12 cellular contexts compared by ENCODE assay signal in the genomic region with DNA sequence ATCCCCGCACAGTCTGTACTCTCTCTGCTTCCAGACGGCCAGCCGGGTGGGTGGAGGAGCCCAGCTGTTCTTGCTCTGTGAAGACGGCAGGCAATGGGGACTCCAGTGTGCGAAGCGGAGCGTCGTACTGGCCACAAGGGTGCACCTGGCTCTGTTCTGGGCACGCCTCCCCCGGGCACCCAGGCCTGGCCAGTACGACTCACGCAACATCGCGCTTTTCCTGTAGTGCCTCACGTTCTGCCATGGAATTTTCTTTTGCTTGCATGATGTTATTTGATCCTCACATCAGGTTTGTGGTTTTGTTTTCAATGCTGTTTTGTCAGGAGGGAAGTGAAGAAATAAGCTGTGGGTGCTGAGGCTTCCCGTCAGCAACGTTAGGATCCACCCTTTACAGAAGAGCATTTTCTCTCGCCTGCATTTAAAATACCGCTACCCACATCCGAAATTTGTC.
DNase-seq lines count a peak whose midpoint lies in the region; ATAC-seq and TF ChIP-seq lines count a peak whose summit lies in the region.
"Had no signal": no experiment of that assay in that cellular context is flagged by ENCODE, and none has a peak within 500 bp of the region (broad histone marks: within the 10 kb centered on the region; RNA-seq: fewer than 3 reads in every experiment).

No MANE protein-coding gene starts in this region.

- H3K27ac ChIP-seq in RWPE2 (ENCODE audit: poor library complexity, severe bottlenecking), result no peak overlapping the region

- peak overlapping the region; percentile 85 for H3K27ac Mint-ChIP-seq in glutamatergic neuron (ENCODE audit: unreplicated experiment)
- no peak overlapping the region for H3K27ac Mint-ChIP-seq in stimulated activated naive CD8-positive, alpha-beta T cell treated with anti-CD3 and anti-CD28 coated beads, Interleukin-15, amount 100 ng/mL, for 72 hours
- H3K27ac Mint-ChIP-seq: type B pancreatic cell had no signal

- peaks cover 2% of the 10 kb centered on the region for H3K27me3 Mint-ChIP-seq in glutamatergic neuron (ENCODE audit: unreplicated experiment)
- no peaks in the 10 kb centered on the region for H3K27me3 Mint-ChIP-seq in stimulated activated naive CD8-positive, alpha-beta T cell treated with anti-CD3 and anti-CD28 coated beads, Interleukin-15, amount 100 ng/mL, for 72 hours
- H3K27me3 Mint-ChIP-seq: type B pancreatic cell had no signal

- in situ Hi-C loops in GM13977 (cut with MboI; ENCODE audit: low pct_unique_long_range_greater_than_20kb, low sequenced_read_pairs, unreplicated experiment), result no loop called here

- DNase-seq in NCI-H2171 treated with DMSO at 0.1 percent for 48 hours (lab: John Stamatoyannopoulos, UW) (peak; percentile 1), NCI-H2171 (lab: John Stamatoyannopoulos, UW) (no peak), RWPE2 (ENCODE audit: low spot score) (no peak), glutamatergic neuron (peak; percentile 61), GM13977 (ENCODE audit: low spot score) (no peak), mucosa of descending colon (no peak)
- DNase-seq in stimulated activated naive CD8-positive, alpha-beta T cell treated with anti-CD3 and anti-CD28 coated beads, Interleukin-15, amount 100 ng/mL, for 72 hours, result no peak
- DNase-seq: NCI-H510A; stimulated activated CD4-positive, alpha-beta T cell treated with anti-CD3 and anti-CD28 coated beads, Interleukin-2, amount 100 ng/mL, for 24 hours had no signal

- H3K36me3 ChIP-seq in RWPE2 (ENCODE audit: low read depth) (no peaks in the 10 kb centered on the region), mucosa of descending colon (ENCODE audit: low read depth) (no peaks in the 10 kb centered on the region)

- peak overlapping the region; percentile 62 for H3K4me3 Mint-ChIP-seq in glutamatergic neuron (ENCODE audit: unreplicated experiment)
- no peak overlapping the region for H3K4me3 Mint-ChIP-seq in stimulated activated naive CD8-positive, alpha-beta T cell treated with anti-CD3 and anti-CD28 coated beads, Interleukin-15, amount 100 ng/mL, for 72 hours
- H3K4me3 Mint-ChIP-seq: type B pancreatic cell had no signal

- no peaks in the 10 kb centered on the region for H3K36me3 Mint-ChIP-seq in glutamatergic neuron (ENCODE audit: unreplicated experiment)
- H3K36me3 Mint-ChIP-seq: type B pancreatic cell had no signal

- H3K27me3 ChIP-seq in RWPE2 (ENCODE audit: insufficient read depth, poor library complexity, severe bottlenecking), result no peaks in the 10 kb centered on the region

- H3K9me3 ChIP-seq in RWPE2 (ENCODE audit: severe bottlenecking) (no peaks in the 10 kb centered on the region), mucosa of descending colon (no peaks in the 10 kb centered on the region)

- peaks cover 21% of the 10 kb centered on the region for H3K4me1 Mint-ChIP-seq in glutamatergic neuron (ENCODE audit: low read depth, unreplicated experiment)
- peaks cover 5% of the 10 kb centered on the region for H3K4me1 Mint-ChIP-seq in stimulated activated naive CD8-positive, alpha-beta T cell treated with anti-CD3 and anti-CD28 coated beads, Interleukin-15, amount 100 ng/mL, for 72 hours

- intact Hi-C loops in mucosa of descending colon (cut with DNase I, micrococcal nuclease), result no loop called here

- ATAC-seq in RWPE2 (ENCODE audit: low read depth) (peak; percentile 79), mucosa of descending colon (no peak), HG03439 (IDR thresholded peaks at IDR 0.05; ENCODE audit: unreplicated experiment) (no peak)
- peak; percentile 39 for ATAC-seq in stimulated activated naive CD8-positive, alpha-beta T cell treated with anti-CD3 and anti-CD28 coated beads, Interleukin-15, amount 100 ng/mL, for 72 hours
- ATAC-seq: activated CD4-positive, CD25-positive, alpha-beta regulatory T cell treated with anti-CD3 and anti-CD28 coated beads, Interleukin-2, amount 50 U/mL, for 24 hours had no signal

- peaks cover 8% of the 10 kb centered on the region for H3K9me3 Mint-ChIP-seq in glutamatergic neuron (ENCODE audit: unreplicated experiment)
- H3K9me3 Mint-ChIP-seq in stimulated activated naive CD8-positive, alpha-beta T cell treated with anti-CD3 and anti-CD28 coated beads, Interleukin-15, amount 100 ng/mL, for 72 hours, result peaks cover 11 to 26% of the 10 kb centered on the region in 2 donors

- H3K4me1 ChIP-seq in RWPE2 (ENCODE audit: insufficient read depth, poor library complexity, severe bottlenecking), result no peaks in the 10 kb centered on the region
- no peaks in the 10 kb centered on the region for H3K4me1 ChIP-seq in mucosa of descending colon (ENCODE audit: low read depth)

- H3K4me3 ChIP-seq in RWPE2 (ENCODE audit: severe bottlenecking) (no peak overlapping the region), mucosa of descending colon (no peak overlapping the region)

- TF ChIP-seq CTCF in RWPE2 (IDR thresholded peaks at IDR 0.05; ENCODE audit: poor library complexity, severe bottlenecking), result no peak
- no peak for TF ChIP-seq CTCF in glutamatergic neuron (IDR thresholded peaks at IDR 0.05; ENCODE audit: partially characterized antibody, unreplicated experiment)
- TF ChIP-seq CTCF in GM13977 (IDR thresholded peaks at IDR 0.05; ENCODE audit: extremely low read depth, insufficient read depth, missing control alignments), result no peak
- TF ChIP-seq CTCF in mucosa of descending colon (IDR thresholded peaks at IDR 0.05), result no peak

Comparison
In these comparisons a context has a peak if more than half of its experiments do, and no peak if none do; other contexts are left out.
1. DNase-seq: peak in NCI-H2171 treated with DMSO at 0.1 percent for 48 hours (single experiment) and glutamatergic neuron (single experiment); none in NCI-H2171 (single experiment), RWPE2 (single experiment), stimulated activated naive CD8-positive, alpha-beta T cell treated with anti-CD3 and anti-CD28 coated beads, Interleukin-15, amount 100 ng/mL, for 72 hours (0 of 2), GM13977 (single experiment) and mucosa of descending colon (0 of 3).
2. ATAC-seq: peak in RWPE2 (single experiment) and stimulated activated naive CD8-positive, alpha-beta T cell treated with anti-CD3 and anti-CD28 coated beads, Interleukin-15, amount 100 ng/mL, for 72 hours (single experiment); none in mucosa of descending colon (single experiment) and HG03439 (single experiment).